In the genomic region with DNA sequence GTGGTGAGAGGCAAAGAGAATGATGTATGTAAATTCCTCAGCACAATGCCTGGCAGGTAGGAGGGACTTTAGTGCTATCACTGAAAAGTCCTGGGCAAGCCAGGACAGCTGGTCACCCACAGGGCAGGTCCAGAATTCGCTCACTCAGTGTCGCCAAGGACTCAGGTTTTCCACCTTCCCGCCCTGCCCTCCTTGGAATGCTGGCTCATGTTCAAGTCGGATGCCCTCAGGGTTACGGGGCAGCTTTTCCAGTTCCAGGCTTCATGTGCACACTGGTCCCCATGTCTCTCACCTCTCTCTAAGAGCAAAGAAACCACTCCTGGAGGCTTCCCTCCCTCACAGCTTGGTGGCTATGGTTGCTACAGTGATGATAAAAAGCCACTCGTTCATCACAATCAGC, we compare ENCODE assay signal across 2 cellular contexts.
TF ChIP-seq lines count a peak whose summit lies in the region.

No MANE protein-coding gene starts in this region.

TF ChIP-seq in GM23338, 12 proteins besides CTCF, POLR2A, EP300 and RAD21 (continues in another document):
- TF ChIP-seq JUNB (IDR thresholded peaks at IDR 0.05; ENCODE audit: unreplicated experiment) (no peak), ZNF331 (CRISPR knock-in tag; IDR thresholded peaks at IDR 0.05; ENCODE audit: low read depth) (no peak), CREB1 (CRISPR knock-in tag; IDR thresholded peaks at IDR 0.05; ENCODE audit: low read depth) (no peak), EZH2phosphoT487 (IDR thresholded peaks at IDR 0.05; ENCODE audit: unreplicated experiment) (no peak), ZNF114 (CRISPR knock-in tag; IDR thresholded peaks at IDR 0.05) (no peak), POLR2AphosphoS5 (IDR thresholded peaks at IDR 0.05; ENCODE audit: low read depth) (no peak), STAT1 (IDR thresholded peaks at IDR 0.05; ENCODE audit: unreplicated experiment) (no peak)
- TF ChIP-seq, protein P1, sequence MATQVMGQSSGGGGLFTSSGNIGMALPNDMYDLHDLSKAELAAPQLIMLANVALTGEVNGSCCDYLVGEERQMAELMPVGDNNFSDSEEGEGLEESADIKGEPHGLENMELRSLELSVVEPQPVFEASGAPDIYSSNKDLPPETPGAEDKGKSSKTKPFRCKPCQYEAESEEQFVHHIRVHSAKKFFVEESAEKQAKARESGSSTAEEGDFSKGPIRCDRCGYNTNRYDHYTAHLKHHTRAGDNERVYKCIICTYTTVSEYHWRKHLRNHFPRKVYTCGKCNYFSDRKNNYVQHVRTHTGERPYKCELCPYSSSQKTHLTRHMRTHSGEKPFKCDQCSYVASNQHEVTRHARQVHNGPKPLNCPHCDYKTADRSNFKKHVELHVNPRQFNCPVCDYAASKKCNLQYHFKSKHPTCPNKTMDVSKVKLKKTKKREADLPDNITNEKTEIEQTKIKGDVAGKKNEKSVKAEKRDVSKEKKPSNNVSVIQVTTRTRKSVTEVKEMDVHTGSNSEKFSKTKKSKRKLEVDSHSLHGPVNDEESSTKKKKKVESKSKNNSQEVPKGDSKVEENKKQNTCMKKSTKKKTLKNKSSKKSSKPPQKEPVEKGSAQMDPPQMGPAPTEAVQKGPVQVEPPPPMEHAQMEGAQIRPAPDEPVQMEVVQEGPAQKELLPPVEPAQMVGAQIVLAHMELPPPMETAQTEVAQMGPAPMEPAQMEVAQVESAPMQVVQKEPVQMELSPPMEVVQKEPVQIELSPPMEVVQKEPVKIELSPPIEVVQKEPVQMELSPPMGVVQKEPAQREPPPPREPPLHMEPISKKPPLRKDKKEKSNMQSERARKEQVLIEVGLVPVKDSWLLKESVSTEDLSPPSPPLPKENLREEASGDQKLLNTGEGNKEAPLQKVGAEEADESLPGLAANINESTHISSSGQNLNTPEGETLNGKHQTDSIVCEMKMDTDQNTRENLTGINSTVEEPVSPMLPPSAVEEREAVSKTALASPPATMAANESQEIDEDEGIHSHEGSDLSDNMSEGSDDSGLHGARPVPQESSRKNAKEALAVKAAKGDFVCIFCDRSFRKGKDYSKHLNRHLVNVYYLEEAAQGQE (IDR thresholded peaks at IDR 0.05; ENCODE audit: unreplicated experiment) = no peak
- TF ChIP-seq, protein P2, sequence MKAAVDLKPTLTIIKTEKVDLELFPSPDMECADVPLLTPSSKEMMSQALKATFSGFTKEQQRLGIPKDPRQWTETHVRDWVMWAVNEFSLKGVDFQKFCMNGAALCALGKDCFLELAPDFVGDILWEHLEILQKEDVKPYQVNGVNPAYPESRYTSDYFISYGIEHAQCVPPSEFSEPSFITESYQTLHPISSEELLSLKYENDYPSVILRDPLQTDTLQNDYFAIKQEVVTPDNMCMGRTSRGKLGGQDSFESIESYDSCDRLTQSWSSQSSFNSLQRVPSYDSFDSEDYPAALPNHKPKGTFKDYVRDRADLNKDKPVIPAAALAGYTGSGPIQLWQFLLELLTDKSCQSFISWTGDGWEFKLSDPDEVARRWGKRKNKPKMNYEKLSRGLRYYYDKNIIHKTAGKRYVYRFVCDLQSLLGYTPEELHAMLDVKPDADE (IDR thresholded peaks at IDR 0.05) = no peak
- TF ChIP-seq, protein P3, sequence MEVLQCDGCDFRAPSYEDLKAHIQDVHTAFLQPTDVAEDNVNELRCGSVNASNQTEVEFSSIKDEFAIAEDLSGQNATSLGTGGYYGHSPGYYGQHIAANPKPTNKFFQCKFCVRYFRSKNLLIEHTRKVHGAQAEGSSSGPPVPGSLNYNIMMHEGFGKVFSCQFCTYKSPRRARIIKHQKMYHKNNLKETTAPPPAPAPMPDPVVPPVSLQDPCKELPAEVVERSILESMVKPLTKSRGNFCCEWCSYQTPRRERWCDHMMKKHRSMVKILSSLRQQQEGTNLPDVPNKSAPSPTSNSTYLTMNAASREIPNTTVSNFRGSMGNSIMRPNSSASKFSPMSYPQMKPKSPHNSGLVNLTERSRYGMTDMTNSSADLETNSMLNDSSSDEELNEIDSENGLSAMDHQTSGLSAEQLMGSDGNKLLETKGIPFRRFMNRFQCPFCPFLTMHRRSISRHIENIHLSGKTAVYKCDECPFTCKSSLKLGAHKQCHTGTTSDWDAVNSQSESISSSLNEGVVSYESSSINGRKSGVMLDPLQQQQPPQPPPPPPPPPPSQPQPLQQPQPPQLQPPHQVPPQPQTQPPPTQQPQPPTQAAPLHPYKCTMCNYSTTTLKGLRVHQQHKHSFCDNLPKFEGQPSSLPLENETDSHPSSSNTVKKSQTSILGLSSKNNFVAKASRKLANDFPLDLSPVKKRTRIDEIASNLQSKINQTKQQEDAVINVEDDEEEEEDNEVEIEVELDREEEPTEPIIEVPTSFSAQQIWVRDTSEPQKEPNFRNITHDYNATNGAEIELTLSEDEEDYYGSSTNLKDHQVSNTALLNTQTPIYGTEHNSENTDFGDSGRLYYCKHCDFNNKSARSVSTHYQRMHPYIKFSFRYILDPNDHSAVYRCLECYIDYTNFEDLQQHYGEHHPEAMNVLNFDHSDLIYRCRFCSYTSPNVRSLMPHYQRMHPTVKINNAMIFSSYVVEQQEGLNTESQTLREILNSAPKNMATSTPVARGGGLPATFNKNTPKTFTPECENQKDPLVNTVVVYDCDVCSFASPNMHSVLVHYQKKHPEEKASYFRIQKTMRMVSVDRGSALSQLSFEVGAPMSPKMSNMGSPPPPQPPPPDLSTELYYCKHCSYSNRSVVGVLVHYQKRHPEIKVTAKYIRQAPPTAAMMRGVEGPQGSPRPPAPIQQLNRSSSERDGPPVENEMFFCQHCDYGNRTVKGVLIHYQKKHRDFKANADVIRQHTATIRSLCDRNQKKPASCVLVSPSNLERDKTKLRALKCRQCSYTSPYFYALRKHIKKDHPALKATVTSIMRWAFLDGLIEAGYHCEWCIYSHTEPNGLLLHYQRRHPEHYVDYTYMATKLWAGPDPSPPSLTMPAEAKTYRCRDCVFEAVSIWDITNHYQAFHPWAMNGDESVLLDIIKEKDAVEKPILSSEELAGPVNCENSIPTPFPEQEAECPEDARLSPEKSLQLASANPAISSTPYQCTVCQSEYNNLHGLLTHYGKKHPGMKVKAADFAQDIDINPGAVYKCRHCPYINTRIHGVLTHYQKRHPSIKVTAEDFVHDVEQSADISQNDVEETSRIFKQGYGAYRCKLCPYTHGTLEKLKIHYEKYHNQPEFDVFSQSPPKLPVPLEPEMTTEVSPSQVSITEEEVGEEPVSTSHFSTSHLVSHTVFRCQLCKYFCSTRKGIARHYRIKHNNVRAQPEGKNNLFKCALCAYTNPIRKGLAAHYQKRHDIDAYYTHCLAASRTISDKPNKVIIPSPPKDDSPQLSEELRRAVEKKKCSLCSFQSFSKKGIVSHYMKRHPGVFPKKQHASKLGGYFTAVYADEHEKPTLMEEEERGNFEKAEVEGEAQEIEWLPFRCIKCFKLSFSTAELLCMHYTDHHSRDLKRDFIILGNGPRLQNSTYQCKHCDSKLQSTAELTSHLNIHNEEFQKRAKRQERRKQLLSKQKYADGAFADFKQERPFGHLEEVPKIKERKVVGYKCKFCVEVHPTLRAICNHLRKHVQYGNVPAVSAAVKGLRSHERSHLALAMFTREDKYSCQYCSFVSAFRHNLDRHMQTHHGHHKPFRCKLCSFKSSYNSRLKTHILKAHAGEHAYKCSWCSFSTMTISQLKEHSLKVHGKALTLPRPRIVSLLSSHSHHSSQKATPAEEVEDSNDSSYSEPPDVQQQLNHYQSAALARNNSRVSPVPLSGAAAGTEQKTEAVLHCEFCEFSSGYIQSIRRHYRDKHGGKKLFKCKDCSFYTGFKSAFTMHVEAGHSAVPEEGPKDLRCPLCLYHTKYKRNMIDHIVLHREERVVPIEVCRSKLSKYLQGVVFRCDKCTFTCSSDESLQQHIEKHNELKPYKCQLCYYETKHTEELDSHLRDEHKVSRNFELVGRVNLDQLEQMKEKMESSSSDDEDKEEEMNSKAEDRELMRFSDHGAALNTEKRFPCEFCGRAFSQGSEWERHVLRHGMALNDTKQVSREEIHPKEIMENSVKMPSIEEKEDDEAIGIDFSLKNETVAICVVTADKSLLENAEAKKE (CRISPR knock-in tag; IDR thresholded peaks at IDR 0.05) = no peak

TF ChIP-seq in K562, 482 proteins besides CTCF, POLR2A, EP300 and RAD21:
- TF ChIP-seq SMAD3 (CRISPR knock-in tag; conservative IDR thresholded peaks at IDR 0.05) (no peak), NFE2L1 (tag; IDR thresholded peaks at IDR 0.05; ENCODE audit: borderline replicate concordance, low read depth) (no peak), ZNF584 (CRISPR knock-in tag; IDR thresholded peaks at IDR 0.05; ENCODE audit: low read depth) (no peak), TAF7 (tag; IDR thresholded peaks at IDR 0.05) (no peak), ETS2 (tag; IDR thresholded peaks at IDR 0.05; ENCODE audit: borderline replicate concordance, poor library complexity, severe bottlenecking) (no peak), HDAC6 (IDR thresholded peaks at IDR 0.05; ENCODE audit: low read depth, low read length) (no peak), ZNF408 (CRISPR knock-in tag; IDR thresholded peaks at IDR 0.05; ENCODE audit: low read depth) (no peak), RFX5 (IDR thresholded peaks at IDR 0.05; ENCODE audit: low read depth, low read length) (no peak), MTA2 (IDR thresholded peaks at IDR 0.05; ENCODE audit: low read depth) (no peak)
- TF ChIP-seq, protein P4, sequence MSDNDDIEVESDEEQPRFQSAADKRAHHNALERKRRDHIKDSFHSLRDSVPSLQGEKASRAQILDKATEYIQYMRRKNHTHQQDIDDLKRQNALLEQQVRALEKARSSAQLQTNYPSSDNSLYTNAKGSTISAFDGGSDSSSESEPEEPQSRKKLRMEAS (CRISPR knock-in tag; IDR thresholded peaks at IDR 0.05) = no peak
- TF ChIP-seq, protein P5, sequence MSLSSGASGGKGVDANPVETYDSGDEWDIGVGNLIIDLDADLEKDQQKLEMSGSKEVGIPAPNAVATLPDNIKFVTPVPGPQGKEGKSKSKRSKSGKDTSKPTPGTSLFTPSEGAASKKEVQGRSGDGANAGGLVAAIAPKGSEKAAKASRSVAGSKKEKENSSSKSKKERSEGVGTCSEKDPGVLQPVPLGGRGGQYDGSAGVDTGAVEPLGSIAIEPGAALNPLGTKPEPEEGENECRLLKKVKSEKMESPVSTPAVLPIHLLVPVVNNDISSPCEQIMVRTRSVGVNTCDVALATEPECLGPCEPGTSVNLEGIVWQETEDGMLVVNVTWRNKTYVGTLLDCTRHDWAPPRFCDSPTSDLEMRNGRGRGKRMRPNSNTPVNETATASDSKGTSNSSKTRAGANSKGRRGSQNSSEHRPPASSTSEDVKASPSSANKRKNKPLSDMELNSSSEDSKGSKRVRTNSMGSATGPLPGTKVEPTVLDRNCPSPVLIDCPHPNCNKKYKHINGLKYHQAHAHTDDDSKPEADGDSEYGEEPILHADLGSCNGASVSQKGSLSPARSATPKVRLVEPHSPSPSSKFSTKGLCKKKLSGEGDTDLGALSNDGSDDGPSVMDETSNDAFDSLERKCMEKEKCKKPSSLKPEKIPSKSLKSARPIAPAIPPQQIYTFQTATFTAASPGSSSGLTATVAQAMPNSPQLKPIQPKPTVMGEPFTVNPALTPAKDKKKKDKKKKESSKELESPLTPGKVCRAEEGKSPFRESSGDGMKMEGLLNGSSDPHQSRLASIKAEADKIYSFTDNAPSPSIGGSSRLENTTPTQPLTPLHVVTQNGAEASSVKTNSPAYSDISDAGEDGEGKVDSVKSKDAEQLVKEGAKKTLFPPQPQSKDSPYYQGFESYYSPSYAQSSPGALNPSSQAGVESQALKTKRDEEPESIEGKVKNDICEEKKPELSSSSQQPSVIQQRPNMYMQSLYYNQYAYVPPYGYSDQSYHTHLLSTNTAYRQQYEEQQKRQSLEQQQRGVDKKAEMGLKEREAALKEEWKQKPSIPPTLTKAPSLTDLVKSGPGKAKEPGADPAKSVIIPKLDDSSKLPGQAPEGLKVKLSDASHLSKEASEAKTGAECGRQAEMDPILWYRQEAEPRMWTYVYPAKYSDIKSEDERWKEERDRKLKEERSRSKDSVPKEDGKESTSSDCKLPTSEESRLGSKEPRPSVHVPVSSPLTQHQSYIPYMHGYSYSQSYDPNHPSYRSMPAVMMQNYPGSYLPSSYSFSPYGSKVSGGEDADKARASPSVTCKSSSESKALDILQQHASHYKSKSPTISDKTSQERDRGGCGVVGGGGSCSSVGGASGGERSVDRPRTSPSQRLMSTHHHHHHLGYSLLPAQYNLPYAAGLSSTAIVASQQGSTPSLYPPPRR (CRISPR knock-in tag; IDR thresholded peaks at IDR 0.05; ENCODE audit: borderline replicate concordance) = no peak
- TF ChIP-seq, protein P6, sequence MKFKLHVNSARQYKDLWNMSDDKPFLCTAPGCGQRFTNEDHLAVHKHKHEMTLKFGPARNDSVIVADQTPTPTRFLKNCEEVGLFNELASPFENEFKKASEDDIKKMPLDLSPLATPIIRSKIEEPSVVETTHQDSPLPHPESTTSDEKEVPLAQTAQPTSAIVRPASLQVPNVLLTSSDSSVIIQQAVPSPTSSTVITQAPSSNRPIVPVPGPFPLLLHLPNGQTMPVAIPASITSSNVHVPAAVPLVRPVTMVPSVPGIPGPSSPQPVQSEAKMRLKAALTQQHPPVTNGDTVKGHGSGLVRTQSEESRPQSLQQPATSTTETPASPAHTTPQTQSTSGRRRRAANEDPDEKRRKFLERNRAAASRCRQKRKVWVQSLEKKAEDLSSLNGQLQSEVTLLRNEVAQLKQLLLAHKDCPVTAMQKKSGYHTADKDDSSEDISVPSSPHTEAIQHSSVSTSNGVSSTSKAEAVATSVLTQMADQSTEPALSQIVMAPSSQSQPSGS (CRISPR knock-in tag; IDR thresholded peaks at IDR 0.05) = no peak
- TF ChIP-seq, protein P7, sequence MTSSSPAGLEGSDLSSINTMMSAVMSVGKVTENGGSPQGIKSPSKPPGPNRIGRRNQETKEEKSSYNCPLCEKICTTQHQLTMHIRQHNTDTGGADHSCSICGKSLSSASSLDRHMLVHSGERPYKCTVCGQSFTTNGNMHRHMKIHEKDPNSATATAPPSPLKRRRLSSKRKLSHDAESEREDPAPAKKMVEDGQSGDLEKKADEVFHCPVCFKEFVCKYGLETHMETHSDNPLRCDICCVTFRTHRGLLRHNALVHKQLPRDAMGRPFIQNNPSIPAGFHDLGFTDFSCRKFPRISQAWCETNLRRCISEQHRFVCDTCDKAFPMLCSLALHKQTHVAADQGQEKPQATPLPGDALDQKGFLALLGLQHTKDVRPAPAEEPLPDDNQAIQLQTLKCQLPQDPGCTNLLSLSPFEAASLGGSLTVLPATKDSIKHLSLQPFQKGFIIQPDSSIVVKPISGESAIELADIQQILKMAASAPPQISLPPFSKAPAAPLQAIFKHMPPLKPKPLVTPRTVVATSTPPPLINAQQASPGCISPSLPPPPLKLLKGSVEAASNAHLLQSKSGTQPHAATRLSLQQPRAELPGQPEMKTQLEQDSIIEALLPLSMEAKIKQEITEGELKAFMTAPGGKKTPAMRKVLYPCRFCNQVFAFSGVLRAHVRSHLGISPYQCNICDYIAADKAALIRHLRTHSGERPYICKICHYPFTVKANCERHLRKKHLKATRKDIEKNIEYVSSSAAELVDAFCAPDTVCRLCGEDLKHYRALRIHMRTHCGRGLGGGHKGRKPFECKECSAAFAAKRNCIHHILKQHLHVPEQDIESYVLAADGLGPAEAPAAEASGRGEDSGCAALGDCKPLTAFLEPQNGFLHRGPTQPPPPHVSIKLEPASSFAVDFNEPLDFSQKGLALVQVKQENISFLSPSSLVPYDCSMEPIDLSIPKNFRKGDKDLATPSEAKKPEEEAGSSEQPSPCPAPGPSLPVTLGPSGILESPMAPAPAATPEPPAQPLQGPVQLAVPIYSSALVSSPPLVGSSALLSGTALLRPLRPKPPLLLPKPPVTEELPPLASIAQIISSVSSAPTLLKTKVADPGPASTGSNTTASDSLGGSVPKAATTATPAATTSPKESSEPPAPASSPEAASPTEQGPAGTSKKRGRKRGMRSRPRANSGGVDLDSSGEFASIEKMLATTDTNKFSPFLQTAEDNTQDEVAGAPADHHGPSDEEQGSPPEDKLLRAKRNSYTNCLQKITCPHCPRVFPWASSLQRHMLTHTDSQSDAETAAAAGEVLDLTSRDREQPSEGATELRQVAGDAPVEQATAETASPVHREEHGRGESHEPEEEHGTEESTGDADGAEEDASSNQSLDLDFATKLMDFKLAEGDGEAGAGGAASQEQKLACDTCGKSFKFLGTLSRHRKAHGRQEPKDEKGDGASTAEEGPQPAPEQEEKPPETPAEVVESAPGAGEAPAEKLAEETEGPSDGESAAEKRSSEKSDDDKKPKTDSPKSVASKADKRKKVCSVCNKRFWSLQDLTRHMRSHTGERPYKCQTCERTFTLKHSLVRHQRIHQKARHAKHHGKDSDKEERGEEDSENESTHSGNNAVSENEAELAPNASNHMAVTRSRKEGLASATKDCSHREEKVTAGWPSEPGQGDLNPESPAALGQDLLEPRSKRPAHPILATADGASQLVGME (CRISPR knock-in tag; IDR thresholded peaks at IDR 0.05) = no peak
TF ChIP-seq in K562: peak in this region for 0.
